ENCODE assay signal across 11 cellular contexts in the genomic region with DNA sequence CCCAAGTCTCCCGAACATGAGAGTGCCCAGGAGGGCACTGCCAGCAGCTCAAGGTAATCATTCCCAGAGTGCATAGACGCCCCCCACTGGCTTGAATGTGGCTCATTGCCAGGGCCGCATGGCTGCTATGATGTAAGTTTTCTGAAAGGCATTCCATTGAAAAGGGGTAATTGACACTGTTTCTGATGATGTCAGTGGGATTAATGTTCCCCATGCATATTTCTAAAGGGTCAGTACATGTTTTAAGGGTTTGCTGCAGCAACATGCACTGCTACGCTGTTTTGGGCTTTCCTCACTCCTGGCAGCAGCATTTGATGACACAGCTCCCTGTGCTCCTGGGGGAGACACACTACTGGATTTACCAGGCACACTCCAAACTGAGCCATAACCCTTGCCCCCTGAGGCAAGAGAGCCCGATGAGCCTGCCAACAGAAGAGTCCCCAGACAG. TPM values are rescaled to one million over a fixed set of nuclear protein-coding genes. Genes with fewer than 3 reads are reported as not detected.
DNase-seq lines count a peak whose midpoint lies in the region; ATAC-seq and TF ChIP-seq lines count a peak whose summit lies in the region.
"Had no signal": no experiment of that assay in that cellular context is flagged by ENCODE, and none has a peak within 500 bp of the region (broad histone marks: within the 10 kb centered on the region; RNA-seq: fewer than 3 reads in every experiment).

No MANE protein-coding gene starts in this region.

- TF ChIP-seq EP300 in Ishikawa (IDR thresholded peaks at IDR 0.05; ENCODE audit: borderline replicate concordance) (no peak), tibial nerve (IDR thresholded peaks at IDR 0.05) (peak in 1 of 2 donors; percentile 39)

- H3K27me3 Mint-ChIP-seq in activated CD8-positive, alpha-beta T cell treated with anti-CD3 and anti-CD28 coated beads for 36 hours, result peaks cover 4% of the 10 kb centered on the region
- peaks cover 5 to 21% of the 10 kb centered on the region in 2 donors for H3K27me3 Mint-ChIP-seq in CD4-positive, alpha-beta memory T cell

- no peak for TF ChIP-seq RAD21 in Ishikawa (IDR thresholded peaks at IDR 0.05; ENCODE audit: low read depth)

- no peaks in the 10 kb centered on the region for H3K9me3 Mint-ChIP-seq in activated CD8-positive, alpha-beta T cell treated with anti-CD3 and anti-CD28 coated beads for 36 hours
- no peaks in the 10 kb centered on the region for H3K9me3 Mint-ChIP-seq in CD4-positive, alpha-beta memory T cell

- DNase-seq in astrocyte of the hippocampus (ENCODE audit: low read depth, low spot score), result peak; percentile 70
- DNase-seq in iPS-NIHi7 (ENCODE audit: extremely low spot score), result peak; percentile 51
- DNase-seq in tibial nerve (ENCODE audit: low spot score in 2 of 2), result peak; percentile 19 to 44
- no peak for DNase-seq in GOT3 (lab: John Stamatoyannopoulos, UW)
- DNase-seq in activated CD8-positive, alpha-beta T cell treated with anti-CD3 and anti-CD28 coated beads for 36 hours, result no peak
- no peak for DNase-seq in CD4-positive, alpha-beta memory T cell
- DNase-seq: cortex of kidney, NCI-H1694 had no signal

- H3K27ac Mint-ChIP-seq in activated CD8-positive, alpha-beta T cell treated with anti-CD3 and anti-CD28 coated beads for 36 hours, result no peak overlapping the region
- H3K27ac Mint-ChIP-seq in CD4-positive, alpha-beta memory T cell, result no peak overlapping the region

- CTCF ChIA-PET in activated CD8-positive, alpha-beta T cell treated with anti-CD3 and anti-CD28 coated beads for 36 hours (lab: Charles Lee), result interaction anchor here (1.1 kb wide), 1 partner anchor 11 kb away, joined by 3 read pairs; no protein-coding TSS in a partner anchor
- CTCF ChIA-PET in CD4-positive, alpha-beta memory T cell (lab: Charles Lee; ENCODE audit: partially characterized antibody), result no interaction called here

- POLR2A ChIA-PET in activated CD8-positive, alpha-beta T cell treated with anti-CD3 and anti-CD28 coated beads for 36 hours (lab: Charles Lee), result no interaction called here
- POLR2A ChIA-PET in CD4-positive, alpha-beta memory T cell (lab: Charles Lee; ENCODE audit: partially characterized antibody), result no interaction called here

- H3K9me3 ChIP-seq in tibial nerve, result no peaks in the 10 kb centered on the region
- H3K9me3 ChIP-seq in CD4-positive, alpha-beta memory T cell (ENCODE audit: control insufficient read depth in 1 of 2, low read length in 2 of 2), result no peaks in the 10 kb centered on the region

- no peak overlapping the region for H3K4me3 ChIP-seq in tibial nerve
- no peak overlapping the region for H3K4me3 ChIP-seq in CD4-positive, alpha-beta memory T cell (ENCODE audit: low read length in 2 of 2)

- no peak for TF ChIP-seq POLR2A in tibial nerve (IDR thresholded peaks at IDR 0.05)

- no peak for ATAC-seq in activated CD8-positive, alpha-beta T cell treated with anti-CD3 and anti-CD28 coated beads for 36 hours

- H3K27ac ChIP-seq in tibial nerve, result no peak overlapping the region
- H3K27ac ChIP-seq in CD4-positive, alpha-beta memory T cell (ENCODE audit: low read depth, low read length), result no peak overlapping the region

- no peaks in the 10 kb centered on the region for H3K36me3 ChIP-seq in tibial nerve
- no peaks in the 10 kb centered on the region for H3K36me3 ChIP-seq in CD4-positive, alpha-beta memory T cell (ENCODE audit: insufficient read depth, low read length)

- no peaks in the 10 kb centered on the region for H3K36me3 Mint-ChIP-seq in activated CD8-positive, alpha-beta T cell treated with anti-CD3 and anti-CD28 coated beads for 36 hours (ENCODE audit: low read depth)
- no peaks in the 10 kb centered on the region for H3K36me3 Mint-ChIP-seq in CD4-positive, alpha-beta memory T cell

- H3K4me1 ChIP-seq in tibial nerve, result peaks cover 0 to 23% (median 6%) of the 10 kb centered on the region in 4 donors
- no peaks in the 10 kb centered on the region for H3K4me1 ChIP-seq in CD4-positive, alpha-beta memory T cell (ENCODE audit: insufficient read depth, low read length)

- WGBS in tibial nerve, 2 donors, result 23 to 42% methylated on average over 5 of the region's 5 CpGs

- no peaks in the 10 kb centered on the region for H3K4me1 Mint-ChIP-seq in activated CD8-positive, alpha-beta T cell treated with anti-CD3 and anti-CD28 coated beads for 36 hours (ENCODE audit: low read depth)
- H3K4me1 Mint-ChIP-seq in CD4-positive, alpha-beta memory T cell, result no peaks in the 10 kb centered on the region

- no peak for TF ChIP-seq CTCF in tibial nerve (IDR thresholded peaks at IDR 0.05)
- TF ChIP-seq CTCF in activated CD8-positive, alpha-beta T cell treated with anti-CD3 and anti-CD28 coated beads for 36 hours (IDR thresholded peaks at IDR 0.05), result no peak

- H3K4me3 Mint-ChIP-seq in activated CD8-positive, alpha-beta T cell treated with anti-CD3 and anti-CD28 coated beads for 36 hours, result no peak overlapping the region
- no peak overlapping the region for H3K4me3 Mint-ChIP-seq in CD4-positive, alpha-beta memory T cell

- H3K27me3 ChIP-seq in tibial nerve, result no peaks in the 10 kb centered on the region
- no peaks in the 10 kb centered on the region for H3K27me3 ChIP-seq in CD4-positive, alpha-beta memory T cell (ENCODE audit: insufficient read depth, low read length)

- intact Hi-C loops in activated CD8-positive, alpha-beta T cell treated with anti-CD3 and anti-CD28 coated beads for 36 hours (cut with micrococcal nuclease), result no loop called here
- intact Hi-C loops in CD4-positive, alpha-beta memory T cell (cut with micrococcal nuclease), result no loop called here

TF ChIP-seq in Ishikawa, 13 proteins besides CTCF, POLR2A, EP300 and RAD21:
- TF ChIP-seq TAF1 (IDR thresholded peaks at IDR 0.05; ENCODE audit: low read depth) (no peak), FOXM1 (IDR thresholded peaks at IDR 0.05; ENCODE audit: borderline replicate concordance, low read depth) (no peak), TEAD4 (IDR thresholded peaks at IDR 0.05) (peak; percentile 29; the same call in 1 of the 2 replicates), NFIC (IDR thresholded peaks at IDR 0.05) (peak; percentile 74), CREB1 (IDR thresholded peaks at IDR 0.05; ENCODE audit: low read depth) (no peak)
- TF ChIP-seq, protein P1, sequence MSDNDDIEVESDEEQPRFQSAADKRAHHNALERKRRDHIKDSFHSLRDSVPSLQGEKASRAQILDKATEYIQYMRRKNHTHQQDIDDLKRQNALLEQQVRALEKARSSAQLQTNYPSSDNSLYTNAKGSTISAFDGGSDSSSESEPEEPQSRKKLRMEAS (IDR thresholded peaks at IDR 0.05), result no peak
TF ChIP-seq in Ishikawa: peak in this region for 2.

RNA-seq across cellular contexts. Expression of a gene that starts 36.7 kb away (rescaled TPM):
- total RNA-seq in tibial nerve, result not detected
- total RNA-seq in activated CD8-positive, alpha-beta T cell treated with anti-CD3 and anti-CD28 coated beads for 36 hours, result not detected
- total RNA-seq in CD4-positive, alpha-beta memory T cell, result not detected
- not detected for polyA plus RNA-seq in CD4-positive, alpha-beta memory T cell
- total RNA-seq: subcutaneous adipose tissue had no signal
- polyA plus RNA-seq: keratinocyte had no signal

Comparison
In these comparisons a context has a peak if more than half of its experiments do, and no peak if none do; other contexts are left out.
1. DNase-seq: peak in astrocyte of the hippocampus (single experiment), iPS-NIHi7 (single experiment) and tibial nerve (2 of 2); none in GOT3 (single experiment), activated CD8-positive, alpha-beta T cell treated with anti-CD3 and anti-CD28 coated beads for 36 hours (single experiment) and CD4-positive, alpha-beta memory T cell (0 of 5).